ENCODE assay signal across 3 cellular contexts in the genomic region with DNA sequence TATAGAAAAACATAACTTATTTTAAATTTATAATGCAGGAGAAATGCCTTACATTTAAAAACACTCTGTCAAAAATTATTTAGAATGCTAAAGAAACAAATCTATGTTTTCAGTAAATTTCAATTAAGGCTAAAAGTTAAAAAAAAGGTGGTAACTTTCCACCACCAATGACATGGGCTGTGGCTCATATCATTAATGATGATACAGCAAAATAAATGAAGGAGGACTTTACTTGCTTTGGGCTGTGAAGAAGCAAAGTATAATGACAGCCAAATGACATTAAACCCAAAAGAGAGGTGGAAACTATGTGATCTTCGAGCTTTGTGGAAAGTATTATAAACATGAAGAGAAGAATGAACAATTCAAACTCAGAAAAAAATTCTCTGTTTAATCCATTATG.
A peak's percentile ranks its signal among the peaks of the same experiment; 100 is the strongest.
TF ChIP-seq lines count a peak whose summit lies in the region.

No MANE protein-coding gene starts in this region.

TF ChIP-seq in A549, 52 proteins besides CTCF, POLR2A, EP300 and RAD21:
- TF ChIP-seq SMC3 (IDR thresholded peaks at IDR 0.05): no peak
- peak; percentile 90 for TF ChIP-seq MAFK (IDR thresholded peaks at IDR 0.05; ENCODE audit: partially characterized antibody)

TF ChIP-seq in IMR-90, 13 proteins besides CTCF, POLR2A, EP300 and RAD21:
- TF ChIP-seq NFE2L2 (IDR thresholded peaks at IDR 0.05; ENCODE audit: low read depth, low read length): no peak
- TF ChIP-seq MAFK (IDR thresholded peaks at IDR 0.05; ENCODE audit: low read depth, low read length): peak; percentile 95

TF ChIP-seq in H1, 55 proteins besides CTCF, POLR2A, EP300 and RAD21:
- TF ChIP-seq CBX8 (IDR thresholded peaks at IDR 0.05; ENCODE audit: borderline replicate concordance, low read depth, low read length) (no peak), JUN (IDR thresholded peaks at IDR 0.05; ENCODE audit: low read depth, low read length) (no peak), NANOG (IDR thresholded peaks at IDR 0.05; ENCODE audit: insufficient read depth, low read depth, low read length, poor library complexity, severe bottlenecking) (no peak), MAFK (IDR thresholded peaks at IDR 0.05; ENCODE audit: low read depth, low read length) (peak; percentile 69; the same call in 1 of the 2 replicates)
